8 cellular contexts compared by ENCODE assay signal in genomic region chr18:54269924-54270844, GRCh38. TPM values are rescaled to one million over a fixed set of nuclear protein-coding genes. Genes with fewer than 3 reads are reported as not detected.
A peak's percentile ranks its signal among the peaks of the same experiment; 100 is the strongest.
DNase-seq lines count a peak whose midpoint lies in the region; ATAC-seq and TF ChIP-seq lines count a peak whose summit lies in the region.

No MANE protein-coding gene starts in this region.

- H3K9me2 ChIP-seq in OCI-LY1 (ENCODE audit: low read depth, low read length) = no peaks in the 10 kb centered on the region

- peak overlapping the region; percentile 84 for H3K9ac ChIP-seq in OCI-LY1 (ENCODE audit: low read length)

- DNase-seq in CD1c-positive myeloid dendritic cell (ENCODE audit: extremely low spot score) (peak; percentile 84), ovary (peak in 3 of 5 donors; percentile 28 to 49 (median 33)), D341Med (ENCODE audit: low spot score) (no peak)
- peak; percentile 82 for DNase-seq in activated effector memory CD4-positive, alpha-beta T cell treated with anti-CD3 and anti-CD28 coated beads, Interleukin-2, amount 50 U/mL, for 16 hours

- H3K4me3 ChIP-seq in OCI-LY1 (ENCODE audit: low read depth, low read length, poor library complexity, severe bottlenecking) = peak overlapping the region; percentile 71
- H3K4me3 ChIP-seq in gastroesophageal sphincter = peak overlapping the region; percentile 70 to 75
- H3K4me3 ChIP-seq in ovary = peak overlapping the region; percentile 78

- intact Hi-C loops in ovary (cut with DNase I) = loop anchor here in 2 of 4 donors (5.0 to 10.0 kb wide), 3 partner anchors 43 to 145 kb away; partner anchors contain the start of gene MBD2 (in 1 of the 2)

- H3K4me2 ChIP-seq in OCI-LY1 (ENCODE audit: low read length) = peak overlapping the region; percentile 92

- H3K4me1 ChIP-seq in OCI-LY1 (ENCODE audit: insufficient read depth, low read length, severe bottlenecking) (peaks cover 38% of the 10 kb centered on the region), gastroesophageal sphincter (peaks cover 0 to 31% (median 2%) of the 10 kb centered on the region in 3 donors), ovary (ENCODE audit: insufficient read depth) (peaks cover 5% of the 10 kb centered on the region)

- H3K79me2 ChIP-seq in OCI-LY1 (ENCODE audit: insufficient read depth, low read length) = no peaks in the 10 kb centered on the region

- no peaks in the 10 kb centered on the region for H4K20me1 ChIP-seq in OCI-LY1 (ENCODE audit: insufficient read depth, low read length)

- H3F3A ChIP-seq in OCI-LY1 (ENCODE audit: insufficient read depth, low read length) = no peaks in the 10 kb centered on the region; the same call in 1 of the 2 replicates

- TF ChIP-seq CTCF in OCI-LY1 (IDR thresholded peaks at IDR 0.05; ENCODE audit: low read length) = peak; percentile 58
- TF ChIP-seq CTCF in gastroesophageal sphincter (IDR thresholded peaks at IDR 0.05) = peak; percentile 19 to 47 (median 34)
- TF ChIP-seq CTCF in ovary (IDR thresholded peaks at IDR 0.05) = peak; percentile 24 to 44 (median 36)

- peak overlapping the region; percentile 28 for H2AFZ ChIP-seq in OCI-LY1 (ENCODE audit: low read length)

- H3K9me3 ChIP-seq in OCI-LY1 (ENCODE audit: low read length) (no peaks in the 10 kb centered on the region), gastroesophageal sphincter (no peaks in the 10 kb centered on the region), ovary (no peaks in the 10 kb centered on the region)

- peak overlapping the region; percentile 86 for H3K27ac ChIP-seq in OCI-LY1 (ENCODE audit: low read depth, low read length, poor library complexity, severe bottlenecking)
- H3K27ac ChIP-seq in gastroesophageal sphincter = peak overlapping the region; percentile 75 to 93 (median 92)
- H3K27ac ChIP-seq in ovary = peak overlapping the region; percentile 74 to 79

- 14 to 19% methylated on average over 14 of the region's 25 CpGs for WGBS in gastroesophageal sphincter (ENCODE audit: low coverage in 1 of 2), 2 donors
- 8 to 10% (median 9%) methylated on average over 25 of the region's 25 CpGs for WGBS in ovary, 3 donors

- H3K36me3 ChIP-seq in OCI-LY1 (ENCODE audit: insufficient read depth, low read length) (peaks cover 5% of the 10 kb centered on the region; the same call in 1 of the 2 replicates), gastroesophageal sphincter (peaks cover 0 to 8% of the 10 kb centered on the region in 2 donors), ovary (no peaks in the 10 kb centered on the region)

- ATAC-seq in GM19351 (IDR thresholded peaks at IDR 0.05; ENCODE audit: unreplicated experiment) (peak; percentile 44), HG03439 (IDR thresholded peaks at IDR 0.05; ENCODE audit: unreplicated experiment) (peak; percentile 34), gastroesophageal sphincter (peak; percentile 44)

- TF ChIP-seq EP300 in gastroesophageal sphincter (IDR thresholded peaks at IDR 0.05) = no peak
- no peak for TF ChIP-seq EP300 in ovary (IDR thresholded peaks at IDR 0.05)

- TF ChIP-seq POLR2A in gastroesophageal sphincter (IDR thresholded peaks at IDR 0.05) (no peak), ovary (IDR thresholded peaks at IDR 0.05) (no peak)

- H3K27me3 ChIP-seq in OCI-LY1 (ENCODE audit: insufficient read depth, low read length) (no peaks in the 10 kb centered on the region), gastroesophageal sphincter (no peaks in the 10 kb centered on the region), ovary (no peaks in the 10 kb centered on the region)

RNA-seq across cellular contexts. Expression of gene POLI, which starts 0.9 kb away (rescaled TPM):
- total RNA-seq in gastroesophageal sphincter (10 to 100 TPM; 18.9 to 41.6 (median 33.6) TPM), ovary (10 to 100 TPM; 22.7 to 65.5 (median 47.5) TPM)
- polyA plus RNA-seq in ovary = 10 to 100 TPM; 15.4 to 19.2 TPM

RNA-seq across cellular contexts. Expression of gene MBD2, which starts 45.7 kb away (rescaled TPM):
- 10 to 100 TPM; 29.5 to 48.5 (median 36.1) TPM for total RNA-seq in gastroesophageal sphincter
- 10 to 100 TPM; 21.9 to 59.0 (median 45.0) TPM for total RNA-seq in ovary
- polyA plus RNA-seq in ovary = 10 to 100 TPM; 27.3 to 54.4 TPM
